Comparison of ENCODE assay signal across 17 cellular contexts in the genomic region with DNA sequence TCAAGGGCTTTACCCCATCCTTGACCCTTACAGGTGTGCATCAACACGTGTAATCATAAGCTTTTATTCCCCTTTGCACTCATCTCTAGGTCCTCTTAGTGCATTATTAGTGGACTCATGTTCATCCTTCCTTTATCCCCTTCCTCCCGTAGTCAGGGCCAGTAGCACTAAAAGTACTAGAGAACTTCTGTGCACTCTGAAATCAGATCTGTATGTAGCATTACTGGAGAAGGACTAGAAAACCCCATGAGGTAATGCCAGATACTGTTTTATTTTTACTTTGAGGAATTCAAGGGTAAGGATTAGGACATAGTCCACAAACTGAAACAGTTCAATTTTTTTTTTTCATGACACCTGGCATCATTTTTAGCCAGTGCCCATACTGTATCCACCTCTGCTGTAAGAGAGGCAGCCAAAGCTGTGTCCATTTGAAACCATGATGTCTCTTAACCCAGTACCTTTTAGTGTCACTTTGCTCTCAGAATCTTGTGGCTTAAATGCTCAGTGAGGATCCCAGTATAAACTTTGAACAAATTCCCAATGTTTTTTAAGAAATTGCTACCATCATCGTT.
"Had no signal": no experiment of that assay in that cellular context is flagged by ENCODE, and none has a peak within 500 bp of the region (broad histone marks: within the 10 kb centered on the region; RNA-seq: fewer than 3 reads in every experiment).

No MANE protein-coding gene starts in this region.

- DNase-seq: activated CD4-positive, alpha-beta T cell treated with anti-CD3 and anti-CD28 coated beads, Interleukin-2, amount 10 ng/mL, durations not matched to agents 7 days and 5 days; activated CD8-positive, alpha-beta memory T cell treated with anti-CD3 and anti-CD28 coated beads, Interleukin-2, amount 50 U/mL, for 48 hours; activated naive CD4-positive, alpha-beta T cell treated with Interleukin-2 at 50 U/mL for 16 hours; adrenal gland; caudate nucleus; effector CD4-positive, alpha-beta T cell; foreskin fibroblast; naive B cell; stimulated activated CD4-positive, alpha-beta T cell treated with anti-CD3 and anti-CD28 coated beads, Interleukin-12 subunit alpha, Interleukin-12 subunit beta, amount 100 ng/mL, for 4 hours; stimulated activated CD4-positive, alpha-beta T cell treated with anti-CD3 and anti-CD28 coated beads, Interleukin-2, amount 100 ng/mL, for 24 hours; stomach; SW 1271 had no signal

- FAIRE-seq: endothelial cell of umbilical vein, TTC549 had no signal

- H3K27me3 Mint-ChIP-seq: activated CD4-positive, alpha-beta T cell treated with anti-CD3 and anti-CD28 coated beads, Interleukin-2, amount 10 ng/mL, durations not matched to agents 7 days and 5 days had no signal

- H3K4me3 ChIP-seq: adrenal gland, coronary artery, stomach, thoracic aorta had no signal

- H3K36me3 Mint-ChIP-seq: naive B cell had no signal

- H3K4me1 ChIP-seq: adrenal gland, parathyroid adenoma had no signal

- H3K79me2 ChIP-seq: parathyroid adenoma had no signal

- H3K27ac Mint-ChIP-seq: naive B cell had no signal

- H3K27ac ChIP-seq: adrenal gland, coronary artery, parathyroid adenoma, stomach, thoracic aorta had no signal

- H3K27me3 ChIP-seq: adrenal gland, stomach had no signal

- H3K9ac ChIP-seq: parathyroid adenoma had no signal

- H3K9me3 ChIP-seq: adrenal gland, stomach, thoracic aorta had no signal

- H2AFZ ChIP-seq: parathyroid adenoma had no signal

- H3K4me3 Mint-ChIP-seq: activated CD4-positive, alpha-beta T cell treated with anti-CD3 and anti-CD28 coated beads, Interleukin-2, amount 10 ng/mL, durations not matched to agents 7 days and 5 days; naive B cell had no signal
